In the genomic region with DNA sequence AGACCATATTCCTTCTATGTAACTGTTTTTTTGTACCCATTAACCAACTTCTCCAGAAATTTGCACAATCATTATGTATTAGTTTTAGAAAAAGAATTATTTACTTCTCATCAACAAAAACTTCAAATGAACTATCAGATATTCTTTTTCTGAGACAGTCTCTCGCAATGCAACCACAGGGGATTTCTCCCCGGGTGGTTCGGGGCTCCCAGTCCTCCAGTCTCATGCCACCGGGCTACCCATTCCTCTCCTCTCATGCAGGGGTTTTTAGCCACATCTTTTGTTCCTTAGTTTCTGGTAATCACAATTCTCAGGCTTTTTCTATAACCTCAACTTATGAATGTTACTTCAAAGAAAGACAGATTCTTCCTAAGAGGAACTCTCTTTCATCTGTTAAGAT, we compare ENCODE assay signal across 18 cellular contexts. TPM values are rescaled to one million over a fixed set of nuclear protein-coding genes. Genes with fewer than 3 reads are reported as not detected.
DNase-seq lines count a peak whose midpoint lies in the region; ATAC-seq lines count a peak whose summit lies in the region.
"Had no signal": no experiment of that assay in that cellular context is flagged by ENCODE, and none has a peak within 500 bp of the region (broad histone marks: within the 10 kb centered on the region; RNA-seq: fewer than 3 reads in every experiment).

No MANE protein-coding gene starts in this region.

- H3K4me1 Mint-ChIP-seq in activated T-helper 2 cell treated with anti-CD3 and anti-CD28 coated beads, Interferon-gamma antibody, Interleukin-2, Interleukin-4, amounts not matched to agents 10 μg/mL and 5 μg/mL and 100 μg/mL, durations not matched to agents 14 hours and 24 hours and 36 hours (ENCODE audit: low read depth) = peaks cover 77% of the 10 kb centered on the region
- H3K4me1 Mint-ChIP-seq in stimulated activated naive CD8-positive, alpha-beta T cell treated with anti-CD3 and anti-CD28 coated beads, Interleukin-15, Interleukin-2, amounts not matched to agents 100 ng/mL and 50 ng/mL, for 24 hours (ENCODE audit: low read depth) = peaks cover 86% of the 10 kb centered on the region

- H3K27me3 Mint-ChIP-seq in activated T-helper 2 cell treated with anti-CD3 and anti-CD28 coated beads, Interferon-gamma antibody, Interleukin-2, Interleukin-4, amounts not matched to agents 10 μg/mL and 5 μg/mL and 100 μg/mL, durations not matched to agents 14 hours and 24 hours and 36 hours (ENCODE audit: low read depth) = no peaks in the 10 kb centered on the region
- no peaks in the 10 kb centered on the region for H3K27me3 Mint-ChIP-seq in stimulated activated naive CD8-positive, alpha-beta T cell treated with anti-CD3 and anti-CD28 coated beads, Interleukin-15, Interleukin-2, amounts not matched to agents 100 ng/mL and 50 ng/mL, for 24 hours

- peak overlapping the region; percentile 80 to 98 for H3K27ac Mint-ChIP-seq in activated naive CD4-positive, alpha-beta T cell treated with anti-CD3 and anti-CD28 coated beads, Interleukin-2, amount 50 U/mL, for 72 hours
- peak overlapping the region; percentile 90 for H3K27ac Mint-ChIP-seq in activated T-helper 2 cell treated with anti-CD3 and anti-CD28 coated beads, Interferon-gamma antibody, Interleukin-2, Interleukin-4, amounts not matched to agents 10 μg/mL and 5 μg/mL and 100 μg/mL, durations not matched to agents 14 hours and 24 hours and 36 hours
- H3K27ac Mint-ChIP-seq in stimulated activated naive CD8-positive, alpha-beta T cell treated with anti-CD3 and anti-CD28 coated beads, Interleukin-15, Interleukin-2, amounts not matched to agents 100 ng/mL and 50 ng/mL, for 24 hours = peak overlapping the region; percentile 94
- H3K27ac Mint-ChIP-seq: CD8-positive, alpha-beta T cell had no signal

- peaks cover 5 to 6% of the 10 kb centered on the region in 2 donors for H3K9me3 Mint-ChIP-seq in activated naive CD4-positive, alpha-beta T cell treated with anti-CD3 and anti-CD28 coated beads, Interleukin-2, amount 50 U/mL, for 72 hours
- H3K9me3 Mint-ChIP-seq in activated T-helper 2 cell treated with anti-CD3 and anti-CD28 coated beads, Interferon-gamma antibody, Interleukin-2, Interleukin-4, amounts not matched to agents 10 μg/mL and 5 μg/mL and 100 μg/mL, durations not matched to agents 14 hours and 24 hours and 36 hours = peaks cover 17% of the 10 kb centered on the region
- H3K9me3 Mint-ChIP-seq in stimulated activated naive CD8-positive, alpha-beta T cell treated with anti-CD3 and anti-CD28 coated beads, Interleukin-15, Interleukin-2, amounts not matched to agents 100 ng/mL and 50 ng/mL, for 24 hours = peaks cover 15% of the 10 kb centered on the region
- H3K9me3 Mint-ChIP-seq: CD8-positive, alpha-beta T cell had no signal

- no peak for DNase-seq in activated naive CD4-positive, alpha-beta T cell treated with anti-CD3 and anti-CD28 coated beads, Interleukin-2, amount 50 U/mL, for 72 hours (ENCODE audit: low spot score in 2 of 2)
- DNase-seq in activated naive CD4-positive, alpha-beta T cell treated with anti-CD3 and anti-CD28 coated beads, Interleukin-2, amount 50 U/mL, for 16 hours = no peak
- no peak for DNase-seq in activated T-helper 2 cell treated with anti-CD3 and anti-CD28 coated beads, Interferon-gamma antibody, Interleukin-2, Interleukin-4, amounts not matched to agents 10 μg/mL and 5 μg/mL and 100 μg/mL, durations not matched to agents 14 hours and 24 hours and 36 hours (ENCODE audit: low spot score)
- DNase-seq in SW480 (ENCODE audit: low spot score) = no peak
- no peak for DNase-seq in SIG-M5 treated with dmso at 0.1 percent for 504 hours (lab: John Stamatoyannopoulos, UW; ENCODE audit: unreplicated experiment)
- DNase-seq: ACHN; BE2C; CD8-positive, alpha-beta T cell; DND-41; GF-D8; Karpas-422; NCI-H1930; NCI-H2171 treated with DMSO at 0.1 percent for 48 hours; NCI-H774; SIG-M5 had no signal

- H3K4me3 Mint-ChIP-seq in activated T-helper 2 cell treated with anti-CD3 and anti-CD28 coated beads, Interferon-gamma antibody, Interleukin-2, Interleukin-4, amounts not matched to agents 10 μg/mL and 5 μg/mL and 100 μg/mL, durations not matched to agents 14 hours and 24 hours and 36 hours (ENCODE audit: low read depth) = peak overlapping the region; percentile 53
- peak overlapping the region; percentile 52 for H3K4me3 Mint-ChIP-seq in stimulated activated naive CD8-positive, alpha-beta T cell treated with anti-CD3 and anti-CD28 coated beads, Interleukin-15, Interleukin-2, amounts not matched to agents 100 ng/mL and 50 ng/mL, for 24 hours
- H3K4me3 Mint-ChIP-seq: CD8-positive, alpha-beta T cell had no signal

- H3K36me3 Mint-ChIP-seq in activated naive CD4-positive, alpha-beta T cell treated with anti-CD3 and anti-CD28 coated beads, Interleukin-2, amount 50 U/mL, for 72 hours = peaks cover 0 to 12% of the 10 kb centered on the region in 2 donors
- peaks cover 25% of the 10 kb centered on the region for H3K36me3 Mint-ChIP-seq in activated T-helper 2 cell treated with anti-CD3 and anti-CD28 coated beads, Interferon-gamma antibody, Interleukin-2, Interleukin-4, amounts not matched to agents 10 μg/mL and 5 μg/mL and 100 μg/mL, durations not matched to agents 14 hours and 24 hours and 36 hours (ENCODE audit: low read depth)
- no peaks in the 10 kb centered on the region for H3K36me3 Mint-ChIP-seq in stimulated activated naive CD8-positive, alpha-beta T cell treated with anti-CD3 and anti-CD28 coated beads, Interleukin-15, Interleukin-2, amounts not matched to agents 100 ng/mL and 50 ng/mL, for 24 hours (ENCODE audit: low read depth)
- H3K36me3 Mint-ChIP-seq: CD8-positive, alpha-beta T cell had no signal

- intact Hi-C loops in activated T-helper 2 cell treated with anti-CD3 and anti-CD28 coated beads, Interferon-gamma antibody, Interleukin-2, Interleukin-4, amounts not matched to agents 10 μg/mL and 5 μg/mL and 100 μg/mL, durations not matched to agents 14 hours and 24 hours and 36 hours (cut with micrococcal nuclease) = loop anchor here (2.0 to 10.0 kb wide), 10 partner anchors 52 to 1126 kb away; a partner anchor contains a TSS

- peak in 1 of 2 donors; percentile 30 for ATAC-seq in activated naive CD4-positive, alpha-beta T cell treated with anti-CD3 and anti-CD28 coated beads, Interleukin-2, amount 50 U/mL, for 72 hours
- ATAC-seq in GM18907 (IDR thresholded peaks at IDR 0.05; ENCODE audit: unreplicated experiment) = peak; percentile 29
- ATAC-seq: CD8-positive, alpha-beta T cell had no signal

RNA-seq across cellular contexts. Expression of a gene that starts 46.6 kb away (rescaled TPM):
- total RNA-seq in activated naive CD4-positive, alpha-beta T cell treated with anti-CD3 and anti-CD28 coated beads, Interleukin-2, amount 50 U/mL, for 72 hours = under 1 TPM in 1 of 2 donors, not detected in 1; 0.39 TPM
- 0.89 and 1.3 TPM in 2 replicates for total RNA-seq in activated T-helper 2 cell treated with anti-CD3 and anti-CD28 coated beads, Interferon-gamma antibody, Interleukin-2, Interleukin-4, amounts not matched to agents 10 μg/mL and 5 μg/mL and 100 μg/mL, durations not matched to agents 14 hours and 24 hours and 36 hours
- total RNA-seq: CD8-positive, alpha-beta T cell; NCI-H460 had no signal
